ENCODE assay signal across 12 cellular contexts in the genomic region with DNA sequence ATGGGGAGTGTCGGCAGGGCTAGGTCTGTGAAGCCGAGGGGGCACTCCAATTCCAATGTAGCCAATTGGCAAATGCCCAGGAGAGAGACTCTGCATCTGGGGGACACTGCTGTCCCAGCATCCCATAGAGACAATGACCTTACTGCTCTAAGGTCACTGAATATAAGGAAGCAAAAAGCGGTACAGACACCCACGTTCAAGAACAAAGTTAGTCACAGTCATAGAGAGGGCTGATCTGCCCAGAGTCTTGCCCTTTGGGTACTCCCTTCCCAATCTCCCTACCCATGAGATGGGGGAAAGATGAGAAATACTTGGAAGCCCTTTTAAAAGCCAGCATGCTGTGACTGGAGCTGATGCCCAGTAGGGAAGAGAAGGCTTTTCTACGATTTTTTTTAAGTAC.
DNase-seq lines count a peak whose midpoint lies in the region; ATAC-seq and TF ChIP-seq lines count a peak whose summit lies in the region.
"Had no signal": no experiment of that assay in that cellular context is flagged by ENCODE, and none has a peak within 500 bp of the region (broad histone marks: within the 10 kb centered on the region; RNA-seq: fewer than 3 reads in every experiment).

No MANE protein-coding gene starts in this region.

- ATAC-seq in lung (ENCODE audit: insufficient read depth, low FRiP score) (peak; percentile 28), upper lobe of right lung (peak; percentile 80), mucosa of descending colon (no peak), GM18861 (IDR thresholded peaks at IDR 0.05; ENCODE audit: unreplicated experiment) (no peak)

- intact Hi-C loops in left ventricle myocardium inferior (cut with micrococcal nuclease), result no loop called here
- intact Hi-C loops in cardiac septum (cut with DNase I), result no loop called here
- intact Hi-C loops in upper lobe of right lung (cut with DNase I), result no loop called here
- intact Hi-C loops in mucosa of descending colon (cut with DNase I, micrococcal nuclease), result no loop called here

- no peak for DNase-seq in left ventricle myocardium inferior
- DNase-seq in cardiac septum (ENCODE audit: low spot score), result no peak
- DNase-seq in SJSA1 (ENCODE audit: low read depth in 1 of 2, low spot score in 2 of 2), result no peak
- no peak for DNase-seq in lung (ENCODE audit: low spot score)
- no peak for DNase-seq in upper lobe of right lung
- DNase-seq in mucosa of descending colon, result no peak
- no peak for DNase-seq in AML-193 (lab: John Stamatoyannopoulos, UW)
- DNase-seq: DMS 273 treated with DMSO at 0.1 percent for 48 hours, left ventricle myocardium superior, NCI-H226, retina had no signal

- peaks cover 5% of the 10 kb centered on the region for H3K36me3 ChIP-seq in left ventricle myocardium inferior
- 0 out of 2 replicates have a peak, but pooled peaks cover 2% of the 10 kb centered on the region for H3K36me3 ChIP-seq in SJSA1
- peaks cover 0 to 1% of the 10 kb centered on the region in 2 donors for H3K36me3 ChIP-seq in lung (ENCODE audit: control insufficient read depth in 2 of 2, insufficient read depth in 2 of 2, low read length in 2 of 2)
- no peaks in the 10 kb centered on the region for H3K36me3 ChIP-seq in upper lobe of right lung
- H3K36me3 ChIP-seq in mucosa of descending colon (ENCODE audit: low read depth), result no peaks in the 10 kb centered on the region

- peaks cover 24% of the 10 kb centered on the region for H3K4me1 ChIP-seq in left ventricle myocardium inferior
- H3K4me1 ChIP-seq in SJSA1 (replicated peaks), result peaks cover 36% of the 10 kb centered on the region
- H3K4me1 ChIP-seq in lung (ENCODE audit: control insufficient read depth in 2 of 2, insufficient read depth in 2 of 2, low read length in 2 of 2), result peaks cover 0 to 9% of the 10 kb centered on the region in 2 donors
- peaks cover 11% of the 10 kb centered on the region for H3K4me1 ChIP-seq in upper lobe of right lung
- H3K4me1 ChIP-seq in mucosa of descending colon (ENCODE audit: low read depth), result no peaks in the 10 kb centered on the region

- TF ChIP-seq CTCF in left ventricle myocardium inferior (IDR thresholded peaks at IDR 0.05; ENCODE audit: borderline replicate concordance), result no peak
- TF ChIP-seq CTCF in lung (IDR thresholded peaks at IDR 0.05; ENCODE audit: control extremely low read depth, extremely low read depth), result no peak
- TF ChIP-seq CTCF in upper lobe of right lung (IDR thresholded peaks at IDR 0.05), result no peak
- TF ChIP-seq CTCF in mucosa of descending colon (IDR thresholded peaks at IDR 0.05), result no peak

- WGBS in lung, 2 donors, result 64 to 69% methylated on average over 5 of the region's 5 CpGs

- no peaks in the 10 kb centered on the region for H3K27me3 ChIP-seq in left ventricle myocardium inferior (ENCODE audit: low read depth)
- H3K27me3 ChIP-seq in SJSA1 (replicated peaks), result no peaks in the 10 kb centered on the region
- H3K27me3 ChIP-seq in lung (ENCODE audit: control insufficient read depth, insufficient read depth), result no peaks in the 10 kb centered on the region
- no peaks in the 10 kb centered on the region for H3K27me3 ChIP-seq in upper lobe of right lung

- no peak overlapping the region for H3K4me3 ChIP-seq in left ventricle myocardium inferior
- no peak overlapping the region for H3K4me3 ChIP-seq in SJSA1
- H3K4me3 ChIP-seq in lung, result no peak overlapping the region
- no peak overlapping the region for H3K4me3 ChIP-seq in upper lobe of right lung
- no peak overlapping the region for H3K4me3 ChIP-seq in mucosa of descending colon

- peak overlapping the region; percentile 55 for H3K27ac ChIP-seq in left ventricle myocardium inferior (replicated peaks)
- H3K27ac ChIP-seq in SJSA1, result 0 out of 2 replicates have a peak overlapping the region, but pooled peaks have one; percentile 10
- no peak overlapping the region for H3K27ac ChIP-seq in lung (ENCODE audit: low read depth in 1 of 2, low read length in 1 of 2)
- no peak overlapping the region for H3K27ac ChIP-seq in upper lobe of right lung

- H3K9me3 ChIP-seq in left ventricle myocardium inferior (replicated peaks) (no peaks in the 10 kb centered on the region), SJSA1 (replicated peaks) (no peaks in the 10 kb centered on the region), lung (ENCODE audit: control insufficient read depth in 2 of 2, insufficient read depth in 1 of 2, low read length in 1 of 2) (no peaks in the 10 kb centered on the region), upper lobe of right lung (no peaks in the 10 kb centered on the region), mucosa of descending colon (no peaks in the 10 kb centered on the region)

Comparison
In these comparisons a context has a peak if more than half of its experiments do, and no peak if none do; other contexts are left out.
1. H3K27ac ChIP-seq: peak in left ventricle myocardium inferior (single experiment) and SJSA1 (single experiment); none in lung (0 of 2) and upper lobe of right lung (single experiment).
2. ATAC-seq: peak in lung (single experiment) and upper lobe of right lung (single experiment); none in mucosa of descending colon (single experiment) and GM18861 (single experiment).